ENCODE assay signal across 14 cellular contexts in the genomic region with DNA sequence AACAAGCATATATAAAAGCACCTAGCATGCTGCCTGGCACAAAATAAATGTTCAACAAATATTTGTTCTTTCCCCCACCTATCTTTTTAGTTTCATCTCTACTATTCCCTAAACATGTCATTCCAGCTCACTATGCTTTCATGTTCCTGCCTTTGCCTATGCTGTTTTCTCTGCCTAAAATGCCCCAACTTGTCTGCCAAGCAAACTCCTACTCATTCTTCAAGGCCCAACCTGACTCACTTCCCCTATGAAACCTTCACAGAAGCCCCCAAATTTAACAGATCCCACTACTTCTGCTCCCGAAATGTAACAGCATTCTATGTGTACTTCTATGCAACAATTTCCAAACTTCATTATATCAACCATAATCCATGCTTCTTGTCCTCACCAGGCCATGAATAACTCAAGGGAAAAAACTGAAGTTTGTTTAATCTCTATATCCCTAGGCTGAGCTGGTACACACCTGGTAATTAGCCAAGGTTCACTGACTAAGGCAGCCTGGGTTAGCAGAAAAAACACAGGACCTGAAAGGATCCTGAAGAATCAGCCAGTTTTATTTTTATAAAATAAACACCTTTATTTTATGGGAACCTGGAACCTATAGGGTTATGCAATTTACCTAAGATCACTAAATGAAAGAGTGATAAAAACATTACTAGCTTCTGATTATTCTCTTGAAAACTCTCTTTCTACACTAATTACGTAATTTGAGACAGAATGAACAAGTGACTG.
DNase-seq lines count a peak whose midpoint lies in the region; ATAC-seq and TF ChIP-seq lines count a peak whose summit lies in the region.
"Had no signal": no experiment of that assay in that cellular context is flagged by ENCODE, and none has a peak within 500 bp of the region (broad histone marks: within the 10 kb centered on the region; RNA-seq: fewer than 3 reads in every experiment).

No MANE protein-coding gene starts in this region.

- peaks cover 35% of the 10 kb centered on the region for H3K4me1 Mint-ChIP-seq in CD14-positive monocyte
- peaks cover 29 to 33% of the 10 kb centered on the region in 2 experiments for H3K4me1 Mint-ChIP-seq in H9
- H3K4me1 Mint-ChIP-seq: neural crest cell had no signal

- no peak overlapping the region for H4K91ac ChIP-seq in H9 (ENCODE audit: insufficient read length, low read depth, low read length)

- no peak overlapping the region for H3K27ac ChIP-seq in H9 (ENCODE audit: insufficient read length, low read depth, low read length)
- no peak overlapping the region for H3K27ac ChIP-seq in foreskin keratinocyte
- H3K27ac ChIP-seq in mesendoderm (ENCODE audit: low read depth, low read length) = no peak overlapping the region
- H3K27ac ChIP-seq: BLaER1 treated with 17β-estradiol and CSF1 and Interleukin-3, amounts not matched to agents 10 nM and 100 nM; SJCRH30 had no signal

- H3K79me1 ChIP-seq in H9 (ENCODE audit: insufficient read depth, low read depth, low read length, poor library complexity, severe bottlenecking) (peaks cover 7% of the 10 kb centered on the region), mesendoderm (ENCODE audit: low read length) (peaks cover 19% of the 10 kb centered on the region)

- H3K56ac ChIP-seq in H9 (ENCODE audit: insufficient read length, low read depth, low read length) (no peak overlapping the region), mesendoderm (ENCODE audit: low read length) (no peak overlapping the region)

- H3K4me3 Mint-ChIP-seq in CD14-positive monocyte = no peak overlapping the region
- no peak overlapping the region for H3K4me3 Mint-ChIP-seq in H9
- H3K4me3 Mint-ChIP-seq: neural crest cell; stimulated activated naive CD8-positive, alpha-beta T cell treated with anti-CD3 and anti-CD28 coated beads, Interleukin-15, Interleukin-2, amounts not matched to agents 100 ng/mL and 50 ng/mL, for 24 hours had no signal

- no peak overlapping the region for H3K4ac ChIP-seq in H9 (ENCODE audit: low read depth, low read length)
- H3K4ac ChIP-seq in mesendoderm (ENCODE audit: low read depth, low read length) = no peak overlapping the region

- H2AK5ac ChIP-seq in H9 (ENCODE audit: insufficient read length, low read length) = no peak overlapping the region
- H2AK5ac ChIP-seq in mesendoderm (ENCODE audit: low read length) = no peak overlapping the region

- no peaks in the 10 kb centered on the region for H3K23me2 ChIP-seq in H9 (ENCODE audit: insufficient read length, low read depth, low read length, poor library complexity, severe bottlenecking)

- H3K4me2 ChIP-seq in H9 (ENCODE audit: insufficient read depth, insufficient read length, low read length) (no peak overlapping the region), mesendoderm (ENCODE audit: low read length) (no peak overlapping the region)

- H3K14ac ChIP-seq in H9 (ENCODE audit: insufficient read depth, low read length) = no peak overlapping the region

- H3K36me3 ChIP-seq in BE2C (no peaks in the 10 kb centered on the region), mesendoderm (ENCODE audit: control insufficient read depth, insufficient read depth, low read length) (no peaks in the 10 kb centered on the region)
- H3K36me3 ChIP-seq: SJCRH30 had no signal

- WGBS in H9 (ENCODE audit: extremely low coverage, insufficient read length, low lambda C conversion rate) = no CpG with 5 or more reads among the region's 2 CpGs
- WGBS in mesendoderm (ENCODE audit: extremely low coverage, insufficient coverage, low lambda C conversion rate) = 100% methylated on average over 1 of the region's 2 CpGs

- TF ChIP-seq CTCF in CD14-positive monocyte (IDR thresholded peaks at IDR 0.05) (no peak), H9 (conservative IDR thresholded peaks at IDR 0.05) (no peak), foreskin keratinocyte (conservative IDR thresholded peaks at IDR 0.05) (no peak), BE2C (IDR thresholded peaks at IDR 0.05; ENCODE audit: low read depth, low read length) (no peak)

- H3K23ac ChIP-seq in H9 (ENCODE audit: insufficient read length, low read depth, low read length) = no peak overlapping the region
- no peak overlapping the region for H3K23ac ChIP-seq in mesendoderm (ENCODE audit: low read length)

- H2BK12ac ChIP-seq in H9 (ENCODE audit: insufficient read length, low read depth, low read length) = no peak overlapping the region

- no peak overlapping the region for H2BK20ac ChIP-seq in H9 (ENCODE audit: low read depth, low read length, poor library complexity, severe bottlenecking)

- DNase-seq in CD14-positive monocyte (ENCODE audit: low spot score) (no peak), H9 (no peak), NCI-H526 treated with DMSO at 0.1 percent for 48 hours (lab: John Stamatoyannopoulos, UW) (peak; percentile 61), foreskin keratinocyte (peak; percentile 42 to 68), BE2C (no peak), HUDEP-2 (lab: John Stamatoyannopoulos, UW; ENCODE audit: unreplicated experiment in 76 of 76) (no peak), mesendoderm (no peak)
- DNase-seq: GDM1, left ventricle myocardium superior, SJCRH30 had no signal

- no peak overlapping the region for H3K9ac ChIP-seq in H9 (ENCODE audit: extremely low read depth, insufficient read length, low read length)
- no peak overlapping the region for H3K9ac ChIP-seq in mesendoderm (ENCODE audit: low read length)
- H3K9ac ChIP-seq: BLaER1 treated with 17β-estradiol and CSF1 and Interleukin-3, amounts not matched to agents 10 nM and 100 nM had no signal

- no peaks in the 10 kb centered on the region for H4K20me1 ChIP-seq in H9 (ENCODE audit: control insufficient read depth, insufficient read depth, insufficient read length)

- ATAC-seq in foreskin keratinocyte = peak; percentile 51
- ATAC-seq in HG03439 (IDR thresholded peaks at IDR 0.05; ENCODE audit: unreplicated experiment) = no peak
- ATAC-seq: left ventricle myocardium superior had no signal

- no peaks in the 10 kb centered on the region for H3K9me3 ChIP-seq in H9 (ENCODE audit: control insufficient read depth, low read depth, low read length)
- no peaks in the 10 kb centered on the region for H3K9me3 ChIP-seq in BE2C
- H3K9me3 ChIP-seq: SJCRH30 had no signal

- H3K4me1 ChIP-seq in H9 (ENCODE audit: insufficient read depth, low read length) (peaks cover 13% of the 10 kb centered on the region), foreskin keratinocyte (peaks cover 27% of the 10 kb centered on the region), BE2C (peaks cover 11% of the 10 kb centered on the region), mesendoderm (ENCODE audit: control insufficient read depth, low read depth, low read length) (peaks cover 4% of the 10 kb centered on the region)

- H3K27me3 ChIP-seq in H9 (ENCODE audit: insufficient read depth, low read length) (no peaks in the 10 kb centered on the region), foreskin keratinocyte (no peaks in the 10 kb centered on the region), BE2C (no peaks in the 10 kb centered on the region), mesendoderm (ENCODE audit: insufficient read depth, low read length, poor library complexity) (no peaks in the 10 kb centered on the region)
- H3K27me3 ChIP-seq: BLaER1 treated with 17β-estradiol and CSF1 and Interleukin-3, amounts not matched to agents 10 nM and 100 nM; SJCRH30 had no signal

- H3K27me3 Mint-ChIP-seq in CD14-positive monocyte (ENCODE audit: low read depth in 3 of 3) (no peaks in the 10 kb centered on the region), H9 (ENCODE audit: low read depth) (no peaks in the 10 kb centered on the region)
- H3K27me3 Mint-ChIP-seq: stimulated activated naive CD8-positive, alpha-beta T cell treated with anti-CD3 and anti-CD28 coated beads, Interleukin-15, Interleukin-2, amounts not matched to agents 100 ng/mL and 50 ng/mL, for 24 hours had no signal

- H4K5ac ChIP-seq in H9 (ENCODE audit: insufficient read length, low read depth, low read length) = no peak overlapping the region
- no peak overlapping the region for H4K5ac ChIP-seq in mesendoderm (ENCODE audit: low read length)

- H2BK15ac ChIP-seq in H9 (ENCODE audit: low read depth, low read length) (no peak overlapping the region), mesendoderm (replicated peaks; ENCODE audit: low read depth) (no peak overlapping the region)

- H3K4me3 ChIP-seq in BE2C (ENCODE audit: low read depth, low read length) = no peak overlapping the region
- H3K4me3 ChIP-seq in mesendoderm (ENCODE audit: low read length) = no peak overlapping the region
- H3K4me3 ChIP-seq: BLaER1 treated with 17β-estradiol and CSF1 and Interleukin-3, amounts not matched to agents 10 nM and 100 nM; SJCRH30 had no signal

- intact Hi-C loops in CD14-positive monocyte (cut with micrococcal nuclease) = loop anchor here (10.0 kb wide), 2 partner anchors 53 to 143 kb away; no protein-coding TSS in a partner anchor

- H2AFZ ChIP-seq in H9 (ENCODE audit: low read length) = no peak overlapping the region

- H3K18ac ChIP-seq in H9 (ENCODE audit: insufficient read length, low read depth, low read length) = no peak overlapping the region
- H3K18ac ChIP-seq in mesendoderm (ENCODE audit: low read length) = no peak overlapping the region

- H3K27ac Mint-ChIP-seq in CD14-positive monocyte (peak overlapping the region in 5 of 7 donors; percentile 20 to 77 (median 61)), H9 (peak overlapping the region; percentile 5 to 84 (median 69); a peak in 6 of 7 replicates)
- H3K27ac Mint-ChIP-seq: stimulated activated naive CD8-positive, alpha-beta T cell treated with anti-CD3 and anti-CD28 coated beads, Interleukin-15, Interleukin-2, amounts not matched to agents 100 ng/mL and 50 ng/mL, for 24 hours had no signal

- H3K79me2 ChIP-seq in H9 (ENCODE audit: insufficient read depth, low read length) (peaks cover 63% of the 10 kb centered on the region), mesendoderm (ENCODE audit: control insufficient read depth, insufficient read depth, low read length) (peaks cover 67% of the 10 kb centered on the region)

- H2BK120ac ChIP-seq in H9 (ENCODE audit: low read depth, low read length, poor library complexity, severe bottlenecking) = no peak overlapping the region
- no peak overlapping the region for H2BK120ac ChIP-seq in mesendoderm (ENCODE audit: low read depth, low read length)

- H3K9me3 Mint-ChIP-seq in CD14-positive monocyte (no peaks in the 10 kb centered on the region), H9 (no peaks in the 10 kb centered on the region)
- H3K9me3 Mint-ChIP-seq: stimulated activated naive CD8-positive, alpha-beta T cell treated with anti-CD3 and anti-CD28 coated beads, Interleukin-15, Interleukin-2, amounts not matched to agents 100 ng/mL and 50 ng/mL, for 24 hours had no signal

- no peak overlapping the region for H4K8ac ChIP-seq in H9 (replicated peaks; ENCODE audit: insufficient read length, low read depth, low read length)
- no peak overlapping the region for H4K8ac ChIP-seq in mesendoderm (ENCODE audit: low read depth, low read length)

- no peak overlapping the region for H3T11ph ChIP-seq in H9 (ENCODE audit: low read length)

- H2BK5ac ChIP-seq in H9 (ENCODE audit: insufficient read length, low read length) (no peak overlapping the region), mesendoderm (ENCODE audit: low read length) (no peak overlapping the region)

- H3K36me3 Mint-ChIP-seq in CD14-positive monocyte (peaks cover 10 to 37% of the 10 kb centered on the region in 2 donors), H9 (ENCODE audit: insufficient read depth in 1 of 3, low read depth in 3 of 3) (peaks cover 7 to 12% (median 7%) of the 10 kb centered on the region in 3 experiments; a peak in 5 of 7 replicates)

Comparison
In these comparisons a context has a peak if more than half of its experiments do, and no peak if none do; other contexts are left out.
1. DNase-seq: peak in NCI-H526 treated with DMSO at 0.1 percent for 48 hours (single experiment) and foreskin keratinocyte (2 of 2); none in CD14-positive monocyte (single experiment), H9 (single experiment), BE2C (single experiment), HUDEP-2 (0 of 76) and mesendoderm (single experiment).